In genomic region chr17:55661963-55662834, GRCh38 we compare ENCODE assay signal across 23 cellular contexts.
"Had no signal": no experiment of that assay in that cellular context is flagged by ENCODE, and none has a peak within 500 bp of the region (broad histone marks: within the 10 kb centered on the region; RNA-seq: fewer than 3 reads in every experiment).

No MANE protein-coding gene starts in this region.

- H3K4me1 ChIP-seq: body of pancreas, upper lobe of right lung had no signal

- DNase-seq: activated CD4-positive, alpha-beta T cell treated with anti-CD3 and anti-CD28 coated beads, Interleukin-2, amount 10 ng/mL, durations not matched to agents 7 days and 5 days; activated CD8-positive, alpha-beta memory T cell treated with anti-CD3 and anti-CD28 coated beads, Interleukin-2, amount 10 ng/mL, durations not matched to agents 7 days and 5 days; activated CD8-positive, alpha-beta T cell treated with anti-CD3 and anti-CD28 coated beads for 36 hours; activated effector memory CD4-positive, alpha-beta T cell treated with anti-CD3 and anti-CD28 coated beads, Interleukin-2, amount 50 U/mL, for 16 hours; activated naive CD4-positive, alpha-beta T cell treated with anti-CD3 and anti-CD28 coated beads, Interleukin-2, amount 50 U/mL, for 16 hours; activated T-cell treated with anti-CD3 and anti-CD28 coated beads for 4 hours; anterior cingulate cortex; body of pancreas; foreskin melanocyte; immature natural killer cell; left lung; naive thymus-derived CD4-positive, alpha-beta T cell; spleen; stimulated activated CD4-positive, alpha-beta T cell treated with anti-CD3 and anti-CD28 coated beads, Interleukin-4, amount 100 ng/mL, for 24 hours; stimulated activated naive CD4-positive, alpha-beta T cell treated with Interleukin-2 at 50 U/mL for 16 hours; T-helper 9 cell; upper lobe of right lung had no signal

- H2AFZ ChIP-seq: hepatocyte had no signal

- H3K4me2 ChIP-seq: hepatocyte had no signal

- H3K9me3 Mint-ChIP-seq: activated CD4-positive, alpha-beta T cell treated with anti-CD3 and anti-CD28 coated beads, Interleukin-2, amount 10 ng/mL, durations not matched to agents 7 days and 5 days; activated CD8-positive, alpha-beta T cell treated with anti-CD3 and anti-CD28 coated beads for 36 hours; neural crest cell had no signal

- H3K9me3 ChIP-seq: body of pancreas, left lung, spleen, upper lobe of right lung had no signal

- H3K27me3 ChIP-seq: body of pancreas, hepatocyte, left lung, spleen, upper lobe of right lung had no signal

- H3K79me2 ChIP-seq: hepatocyte had no signal

- H3K36me3 ChIP-seq: left lung, spleen, upper lobe of right lung had no signal

- H3K4me3 ChIP-seq: body of pancreas, hepatocyte, left lung, lung, spleen, upper lobe of right lung had no signal

- ATAC-seq: activated CD4-positive, CD25-positive, alpha-beta regulatory T cell treated with anti-CD3 and anti-CD28 coated beads, Interleukin-2, amount 50 U/mL, for 24 hours; activated CD8-positive, alpha-beta memory T cell treated with anti-CD3 and anti-CD28 coated beads, Interleukin-2, amount 10 ng/mL, durations not matched to agents 7 days and 5 days; activated CD8-positive, alpha-beta T cell treated with anti-CD3 and anti-CD28 coated beads for 36 hours; body of pancreas; esophagus mucosa; left lung; naive thymus-derived CD4-positive, alpha-beta T cell; upper lobe of right lung had no signal

- H3K27ac ChIP-seq: body of pancreas, hepatocyte, left lung, spleen, upper lobe of right lung, VCaP had no signal

- H3K27ac Mint-ChIP-seq: activated CD4-positive, alpha-beta T cell treated with anti-CD3 and anti-CD28 coated beads, Interleukin-2, amount 10 ng/mL, durations not matched to agents 7 days and 5 days; activated CD8-positive, alpha-beta memory T cell treated with anti-CD3 and anti-CD28 coated beads, Interleukin-2, amount 10 ng/mL, durations not matched to agents 7 days and 5 days; activated CD8-positive, alpha-beta T cell treated with anti-CD3 and anti-CD28 coated beads for 36 hours; immature natural killer cell; naive thymus-derived CD4-positive, alpha-beta T cell had no signal

- H3K36me3 Mint-ChIP-seq: activated CD8-positive, alpha-beta memory T cell treated with anti-CD3 and anti-CD28 coated beads, Interleukin-2, amount 10 ng/mL, durations not matched to agents 7 days and 5 days; immature natural killer cell; naive thymus-derived CD4-positive, alpha-beta T cell had no signal
